In genomic region chr7:123665896-123666295, GRCh38 we compare ENCODE assay signal across 19 cellular contexts. TPM values are rescaled to one million over a fixed set of nuclear protein-coding genes. Genes with fewer than 3 reads are reported as not detected.
"Had no signal": no experiment of that assay in that cellular context is flagged by ENCODE, and none has a peak within 500 bp of the region (broad histone marks: within the 10 kb centered on the region; RNA-seq: fewer than 3 reads in every experiment).

No MANE protein-coding gene starts in this region.

- ATAC-seq: activated T-helper 17 cell treated with anti-CD3 and anti-CD28 coated beads, Interleukin-2, amount 50 U/mL, for 72 hours; effector memory CD8-positive, alpha-beta T cell; gastroesophageal sphincter; left lung; T-cell had no signal

- H3K27ac ChIP-seq: breast epithelium, gastroesophageal sphincter, left lung, sigmoid colon, thyroid gland, vagina had no signal

- H3K9me3 ChIP-seq: breast epithelium, gastroesophageal sphincter, left lung, sigmoid colon, thyroid gland, vagina had no signal

- H3K27me3 ChIP-seq: breast epithelium, gastroesophageal sphincter, thyroid gland, vagina had no signal

- H3K4me1 ChIP-seq: breast epithelium, gastroesophageal sphincter, left lung, sigmoid colon, thyroid gland, vagina had no signal

- DNase-seq: activated CD4-positive, alpha-beta T cell treated with anti-CD3 and anti-CD28 coated beads, Interleukin-2, amount 50 U/mL, for 48 hours; activated naive CD4-positive, alpha-beta T cell treated with Interleukin-2 at 50 U/mL for 16 hours; aorta; dermis blood vessel endothelial cell; effector memory CD8-positive, alpha-beta T cell; left lung; nucleus accumbens; sigmoid colon; stimulated activated CD4-positive, alpha-beta T cell treated with anti-CD3 and anti-CD28 coated beads, Interleukin-1b, Interleukin-23, amount 100 ng/mL, for 48 hours; T-cell; T1000; thyroid gland had no signal

- H3K36me3 ChIP-seq: breast epithelium, gastroesophageal sphincter, left lung, sigmoid colon, thyroid gland, vagina had no signal

- H3K4me3 ChIP-seq: breast epithelium, gastroesophageal sphincter, left lung, sigmoid colon, thyroid gland, vagina had no signal

RNA-seq across cellular contexts. Expression of gene LMOD2, which starts 10.2 kb away (rescaled TPM):
- total RNA-seq: activated T-helper 17 cell treated with anti-CD3 and anti-CD28 coated beads, Interleukin-2, amount 50 U/mL, for 72 hours; aorta; breast epithelium; chondrocyte; dermis blood vessel endothelial cell; gastroesophageal sphincter; left lung; natural killer cell treated with Interleukin-12 subunit alpha and Interleukin-12 subunit beta and Interleukin-15 and Interleukin-18, amount 100 ng/mL, for 72 hours; progenitor cell of endocrine pancreas; sigmoid colon; T-cell; thyroid gland; vagina had no signal
